1 cellular context compared by ENCODE assay signal in genomic region chr5:76372320-76373054, GRCh38.
TF ChIP-seq lines count a peak whose summit lies in the region.

No MANE protein-coding gene starts in this region.

TF ChIP-seq in K562, 482 proteins besides CTCF, POLR2A, EP300 and RAD21 (continued from another document and continues in another):
- no peak for TF ChIP-seq POLR2B (IDR thresholded peaks at IDR 0.05; ENCODE audit: low read depth, partially characterized antibody)
- TF ChIP-seq CEBPG (CRISPR knock-in tag; IDR thresholded peaks at IDR 0.05) = no peak
- TF ChIP-seq CEBPG (tag; conservative IDR thresholded peaks at IDR 0.05 in 1 of 2, IDR thresholded peaks at IDR 0.05 in 1 of 2) = no peak
- no peak for TF ChIP-seq HMG20A (CRISPR knock-in tag; conservative IDR thresholded peaks at IDR 0.05)
- TF ChIP-seq MAZ (CRISPR knock-in tag; conservative IDR thresholded peaks at IDR 0.05 in 1 of 2, IDR thresholded peaks at IDR 0.05 in 1 of 2) = peak in 1 of 2 experiments; percentile 66; a peak in 1 of 4 replicates
- no peak for TF ChIP-seq FIP1L1 (IDR thresholded peaks at IDR 0.05; ENCODE audit: low read depth, low read length, poor library complexity, severe bottlenecking)
- peak in 1 of 2 experiments; percentile 23 for TF ChIP-seq E2F6 (IDR thresholded peaks at IDR 0.05; ENCODE audit: borderline replicate concordance in 1 of 2, extremely low read depth in 1 of 2, insufficient read depth in 1 of 2, insufficient read length in 1 of 2, low read depth in 1 of 2, low read length in 1 of 2, poor library complexity in 1 of 2, severe bottlenecking in 1 of 2)
- no peak for TF ChIP-seq ZNF785 (CRISPR knock-in tag; IDR thresholded peaks at IDR 0.05)
- TF ChIP-seq BACH1 (tag; IDR thresholded peaks at IDR 0.05) = peak; percentile 99
- TF ChIP-seq NCOA2 (IDR thresholded peaks at IDR 0.05; ENCODE audit: partially characterized antibody in 2 of 2) = no peak
- no peak for TF ChIP-seq FUS (optimal IDR thresholded peaks at IDR 0.05; ENCODE audit: low read depth, low read length)
- TF ChIP-seq ZNF586 (CRISPR knock-in tag; conservative IDR thresholded peaks at IDR 0.05) = no peak
- TF ChIP-seq PCBP2 (IDR thresholded peaks at IDR 0.05; ENCODE audit: low read depth, low read length, poor library complexity, severe bottlenecking) = no peak
- TF ChIP-seq ZNF184 (CRISPR knock-in tag; IDR thresholded peaks at IDR 0.05) = no peak
- no peak for TF ChIP-seq PRDM10 (IDR thresholded peaks at IDR 0.05; ENCODE audit: partially characterized antibody)
- no peak for TF ChIP-seq ATF1 (CRISPR knock-in tag; IDR thresholded peaks at IDR 0.05)
- TF ChIP-seq ATF1 (tag; IDR thresholded peaks at IDR 0.05) = peak; percentile 64
- no peak for TF ChIP-seq RB1 (IDR thresholded peaks at IDR 0.05; ENCODE audit: low read depth)
- no peak for TF ChIP-seq IRF9 (tag; IDR thresholded peaks at IDR 0.05)
- TF ChIP-seq POLR3A (IDR thresholded peaks at IDR 0.05; ENCODE audit: borderline replicate concordance, extremely low read depth, insufficient read depth, insufficient read length) = no peak
- TF ChIP-seq ZNF212 (CRISPR knock-in tag; IDR thresholded peaks at IDR 0.05) = no peak
- TF ChIP-seq ZNF507 (tag; conservative IDR thresholded peaks at IDR 0.05) = no peak
- no peak for TF ChIP-seq E2F5 (CRISPR knock-in tag; IDR thresholded peaks at IDR 0.05)
- TF ChIP-seq ZNF124 (CRISPR knock-in tag; IDR thresholded peaks at IDR 0.05) = no peak
- TF ChIP-seq BDP1 (IDR thresholded peaks at IDR 0.05; ENCODE audit: insufficient read depth, insufficient read length) = no peak
- TF ChIP-seq CREM (IDR thresholded peaks at IDR 0.05; ENCODE audit: low read depth) = peak; percentile 54; the same call in 1 of the 2 replicates
- TF ChIP-seq UBTF (IDR thresholded peaks at IDR 0.05; ENCODE audit: borderline replicate concordance in 1 of 2, low read depth in 2 of 2, low read length in 2 of 2) = no peak; a peak in 1 of 4 replicates
- no peak for TF ChIP-seq SMC3 (conservative IDR thresholded peaks at IDR 0.05; ENCODE audit: insufficient read depth, low read depth, low read length)
- no peak for TF ChIP-seq FOXO4 (CRISPR knock-in tag; IDR thresholded peaks at IDR 0.05)
- TF ChIP-seq ETV1 (tag; conservative IDR thresholded peaks at IDR 0.05; ENCODE audit: low read depth) = no peak
- peak; percentile 62; the same call in 1 of the 2 replicates for TF ChIP-seq ZNF644 (tag; IDR thresholded peaks at IDR 0.05; ENCODE audit: low read depth)
- no peak for TF ChIP-seq ZNF436 (CRISPR knock-in tag; IDR thresholded peaks at IDR 0.05)
- no peak for TF ChIP-seq POLR2G (IDR thresholded peaks at IDR 0.05; ENCODE audit: low read depth, low read length)
- TF ChIP-seq ZBTB26 (CRISPR knock-in tag; IDR thresholded peaks at IDR 0.05) = peak; percentile 10; the same call in 1 of the 2 replicates
- no peak for TF ChIP-seq ATF2 (CRISPR knock-in tag; IDR thresholded peaks at IDR 0.05)
- TF ChIP-seq TFAP4 (CRISPR knock-in tag; IDR thresholded peaks at IDR 0.05; ENCODE audit: borderline replicate concordance) = peak; percentile 73
- no peak for TF ChIP-seq CHD2 (IDR thresholded peaks at IDR 0.05; ENCODE audit: low read depth, low read length)
- TF ChIP-seq ZNF511 (CRISPR knock-in tag; IDR thresholded peaks at IDR 0.05) = no peak
- TF ChIP-seq ZC3H11A (IDR thresholded peaks at IDR 0.05; ENCODE audit: low read depth, low read length) = no peak
- TF ChIP-seq ELK1 (CRISPR knock-in tag; IDR thresholded peaks at IDR 0.05) = no peak
- TF ChIP-seq POLR2H (tag; IDR thresholded peaks at IDR 0.05; ENCODE audit: low read depth) = no peak
- peak; percentile 13; the same call in 1 of the 2 replicates for TF ChIP-seq BHLHE40 (IDR thresholded peaks at IDR 0.05; ENCODE audit: low read length)
- TF ChIP-seq PTTG1 (tag; IDR thresholded peaks at IDR 0.05; ENCODE audit: low read depth) = no peak
- no peak for TF ChIP-seq ZBTB5 (IDR thresholded peaks at IDR 0.05)
- no peak for TF ChIP-seq SUPT5H (IDR thresholded peaks at IDR 0.05)
- TF ChIP-seq ZNF197 (CRISPR knock-in tag; IDR thresholded peaks at IDR 0.05; ENCODE audit: low read depth) = no peak
- TF ChIP-seq MEF2A (IDR thresholded peaks at IDR 0.05; ENCODE audit: control insufficient read depth, low read depth, low read length) = peak; percentile 9; the same call in 1 of the 2 replicates
- no peak for TF ChIP-seq HNRNPUL1 (IDR thresholded peaks at IDR 0.05; ENCODE audit: low read length)
- no peak for TF ChIP-seq COPS2 (conservative IDR thresholded peaks at IDR 0.05)
- no peak for TF ChIP-seq NFIX (CRISPR knock-in tag; IDR thresholded peaks at IDR 0.05; ENCODE audit: low read depth)
- no peak for TF ChIP-seq ZNF174 (CRISPR knock-in tag; IDR thresholded peaks at IDR 0.05)
